In the genomic region with DNA sequence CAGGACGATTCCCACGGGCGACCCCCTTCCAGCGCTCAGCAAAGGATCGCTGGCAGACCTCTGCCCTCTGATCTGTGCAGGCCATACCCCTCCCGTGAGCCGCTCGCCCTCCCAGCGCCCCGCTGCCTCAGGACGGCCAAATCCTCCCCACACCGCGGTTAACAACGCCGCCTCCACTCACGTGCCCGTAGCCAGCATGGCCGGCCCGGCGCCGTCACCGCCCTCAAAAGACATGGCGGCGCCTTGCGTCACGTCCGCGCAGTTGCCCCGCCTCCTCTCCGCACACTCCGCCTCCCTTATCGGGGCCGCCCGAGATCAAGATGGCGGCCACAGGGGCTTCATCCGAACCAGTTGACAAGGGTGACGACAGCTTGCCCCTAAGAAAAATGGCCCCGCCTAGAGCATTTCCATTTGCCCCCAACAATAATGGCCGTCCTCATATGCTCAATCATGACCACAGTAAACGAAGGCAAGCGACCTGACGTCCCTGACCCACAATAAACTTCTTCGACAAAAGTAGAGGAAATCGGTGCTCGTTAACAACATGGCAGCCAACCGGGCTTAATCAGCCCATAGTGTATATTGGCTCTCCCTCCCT, we compare ENCODE assay signal across 8 cellular contexts. TPM values are rescaled to one million over a fixed set of nuclear protein-coding genes. Genes with fewer than 3 reads are reported as not detected.
A peak's percentile ranks its signal among the peaks of the same experiment; 100 is the strongest.
DNase-seq lines count a peak whose midpoint lies in the region; ATAC-seq, FAIRE-seq and TF ChIP-seq lines count a peak whose summit lies in the region.

No MANE protein-coding gene starts in this region.

- intact Hi-C loops in head of caudate nucleus (cut with DNase I) = loop anchor here (5.0 kb wide), 1 partner anchor 59 kb away; a partner anchor contains a TSS
- intact Hi-C loops in pancreas (cut with DNase I) = no loop called here
- intact Hi-C loops in tibial artery (cut with DNase I; ENCODE audit: low total_unique reads) = no loop called here

- no peaks in the 10 kb centered on the region for H3K9me3 Mint-ChIP-seq in activated naive CD4-positive, alpha-beta T cell treated with anti-CD3 and anti-CD28 coated beads, Interleukin-2, amount 50 U/mL, for 72 hours

- H3K36me3 Mint-ChIP-seq in activated naive CD4-positive, alpha-beta T cell treated with anti-CD3 and anti-CD28 coated beads, Interleukin-2, amount 50 U/mL, for 72 hours = peaks cover 0 to 13% of the 10 kb centered on the region in 2 donors

- H3K9me3 ChIP-seq in SK-N-MC (ENCODE audit: low read depth, low read length) (no peaks in the 10 kb centered on the region), pancreas (no peaks in the 10 kb centered on the region), tibial artery (no peaks in the 10 kb centered on the region)

- H3K36me3 ChIP-seq in GM06990 (ENCODE audit: control insufficient read depth, insufficient read depth, low read length) = peaks cover 18% of the 10 kb centered on the region
- H3K36me3 ChIP-seq in SK-N-MC (ENCODE audit: insufficient read depth, low read length) = peaks cover 23% of the 10 kb centered on the region
- peaks cover 0 to 17% (median 15%) of the 10 kb centered on the region in 3 donors for H3K36me3 ChIP-seq in pancreas
- H3K36me3 ChIP-seq in tibial artery = peaks cover 25 to 57% (median 29%) of the 10 kb centered on the region in 3 donors

- DNase-seq in GM06990 (ENCODE audit: extremely low read depth, insufficient read length) (peak; percentile 98), NCI-H1092 (lab: John Stamatoyannopoulos, UW) (peak; percentile 95), SK-N-MC (ENCODE audit: low read depth, low spot score) (peak; percentile 97), head of caudate nucleus (peak; percentile 96 to 100 (median 99)), pancreas (peak; percentile 97 to 99 (median 98)), tibial artery (peak; percentile 98 to 99)
- peak; percentile 98 for DNase-seq in activated naive CD4-positive, alpha-beta T cell treated with anti-CD3 and anti-CD28 coated beads, Interleukin-2, amount 50 U/mL, for 72 hours (ENCODE audit: low spot score in 2 of 2)

- peak overlapping the region; percentile 98 for H3K4me3 ChIP-seq in GM06990 (replicated peaks; ENCODE audit: low read depth, low read length)
- peak overlapping the region; percentile 100 for H3K4me3 ChIP-seq in SK-N-MC
- H3K4me3 ChIP-seq in pancreas = peak overlapping the region; percentile 62 to 85 (median 76)
- peak overlapping the region; percentile 90 to 97 for H3K4me3 ChIP-seq in tibial artery

- H3K9ac ChIP-seq in SK-N-MC (ENCODE audit: insufficient read length) = peak overlapping the region; percentile 100

- H3K4me1 ChIP-seq in pancreas (peaks cover 0 to 11% (median 8%) of the 10 kb centered on the region in 3 donors), tibial artery (peaks cover 0 to 32% (median 27%) of the 10 kb centered on the region in 4 donors)

- peak overlapping the region; percentile 99 for H3K27ac ChIP-seq in SK-N-MC
- peak overlapping the region; percentile 90 to 98 (median 96) for H3K27ac ChIP-seq in pancreas
- H3K27ac ChIP-seq in tibial artery = peak overlapping the region; percentile 100

- TF ChIP-seq CTCF in GM06990 (IDR thresholded peaks at IDR 0.05; ENCODE audit: insufficient read depth, low read length, poor library complexity, severe bottlenecking) (no peak), pancreas (IDR thresholded peaks at IDR 0.05) (no peak), tibial artery (IDR thresholded peaks at IDR 0.05) (no peak)

- 0% methylated on average over 46 of the region's 46 CpGs for WGBS in pancreas, 2 donors

- no peak overlapping the region for H3K27ac Mint-ChIP-seq in activated naive CD4-positive, alpha-beta T cell treated with anti-CD3 and anti-CD28 coated beads, Interleukin-2, amount 50 U/mL, for 72 hours

- peak; percentile 40 for ATAC-seq in HG02571 (IDR thresholded peaks at IDR 0.05; ENCODE audit: unreplicated experiment)
- ATAC-seq in activated naive CD4-positive, alpha-beta T cell treated with anti-CD3 and anti-CD28 coated beads, Interleukin-2, amount 50 U/mL, for 72 hours = peak; percentile 58 to 65
- peak; percentile 72 to 83 (median 78) for ATAC-seq in pancreas

- no peaks in the 10 kb centered on the region for H3K27me3 ChIP-seq in GM06990 (replicated peaks; ENCODE audit: control insufficient read depth, insufficient read depth, low read length)
- no peaks in the 10 kb centered on the region for H3K27me3 ChIP-seq in pancreas
- H3K27me3 ChIP-seq in tibial artery = no peaks in the 10 kb centered on the region

- peak; percentile 92 for FAIRE-seq in pancreas (lab: Jason Lieb, UNC)

RNA-seq across cellular contexts. Expression of a gene that starts 0.6 kb away (rescaled TPM):
- 10 to 100 TPM; 16.9 to 34.4 TPM for total RNA-seq in activated naive CD4-positive, alpha-beta T cell treated with anti-CD3 and anti-CD28 coated beads, Interleukin-2, amount 50 U/mL, for 72 hours
- total RNA-seq in pancreas = 10 to 100 TPM; 13.8 to 22.1 (median 16.2) TPM
- polyA plus RNA-seq in pancreas = 10 to 100 TPM; 22.7 to 31.1 TPM

RNA-seq across cellular contexts. Expression of a gene that starts 1.0 kb away (rescaled TPM):
- 10 to 100 TPM; 28.8 to 53.0 TPM for total RNA-seq in activated naive CD4-positive, alpha-beta T cell treated with anti-CD3 and anti-CD28 coated beads, Interleukin-2, amount 50 U/mL, for 72 hours
- total RNA-seq in pancreas = 10 to 100 TPM; 21.0 to 34.3 (median 29.9) TPM
- 10 to 100 TPM; 74.0 to 99.3 TPM for polyA plus RNA-seq in pancreas

RNA-seq across cellular contexts. Expression of a gene that starts 9.1 kb away (rescaled TPM):
- total RNA-seq in activated naive CD4-positive, alpha-beta T cell treated with anti-CD3 and anti-CD28 coated beads, Interleukin-2, amount 50 U/mL, for 72 hours = 100 to 1,000 TPM in 1 of 2 donors, 10 to 100 TPM in 1; 90.6 to 119 TPM
- total RNA-seq in pancreas = 10 to 100 TPM; 28.7 to 52.4 (median 34.6) TPM
- polyA plus RNA-seq in pancreas = 100 to 1,000 TPM in 1 of 2 donors, 10 to 100 TPM in 1; 76.0 to 154 TPM

RNA-seq across cellular contexts. Expression of a gene that starts 20.2 kb away (rescaled TPM):
- 10 to 100 TPM in 1 of 2 donors, 1 to 10 TPM in 1; 6.3 to 11.1 TPM for total RNA-seq in activated naive CD4-positive, alpha-beta T cell treated with anti-CD3 and anti-CD28 coated beads, Interleukin-2, amount 50 U/mL, for 72 hours
- 1 to 10 TPM in 2 of 6 donors, under 1 TPM in 4; 0.23 to 4.0 (median 0.63) TPM for total RNA-seq in pancreas
- polyA plus RNA-seq in pancreas = 1 to 10 TPM in 1 of 2 donors, under 1 TPM in 1; 0.45 to 1.1 TPM

RNA-seq across cellular contexts. Expression of a gene that starts 25.6 kb away (rescaled TPM):
- 100 to 1,000 TPM; 110 TPM for total RNA-seq in activated naive CD4-positive, alpha-beta T cell treated with anti-CD3 and anti-CD28 coated beads, Interleukin-2, amount 50 U/mL, for 72 hours
- 100 to 1,000 TPM in 1 of 6 donors, 10 to 100 TPM in 5; 48.8 to 116 (median 72.8) TPM for total RNA-seq in pancreas
- polyA plus RNA-seq in pancreas = 100 to 1,000 TPM; 177 to 191 TPM

Comparison
In these comparisons a context has a peak if more than half of its experiments do, and no peak if none do; other contexts are left out.
1. Peak in every context shown above with its lines: DNase-seq, ATAC-seq, H3K4me3 ChIP-seq and H3K27ac ChIP-seq.